ENCODE assay signal across 18 cellular contexts in genomic region chrX:41300758-41301437, GRCh38. TPM values are rescaled to one million over a fixed set of nuclear protein-coding genes. Genes with fewer than 3 reads are reported as not detected.
DNase-seq lines count a peak whose midpoint lies in the region; ATAC-seq and TF ChIP-seq lines count a peak whose summit lies in the region.
"Had no signal": no experiment of that assay in that cellular context is flagged by ENCODE, and none has a peak within 500 bp of the region (broad histone marks: within the 10 kb centered on the region; RNA-seq: fewer than 3 reads in every experiment).

No MANE protein-coding gene starts in this region.

- H3K27ac ChIP-seq in SK-N-SH (ENCODE audit: low read depth in 2 of 2, low read length in 1 of 2) (peak overlapping the region in 1 of 2 experiments; percentile 36; a peak in 2 of 4 replicates), SJSA1 (peak overlapping the region; percentile 91)
- H3K27ac ChIP-seq: foreskin keratinocyte had no signal

- no peaks in the 10 kb centered on the region for H4K20me1 ChIP-seq in SK-N-SH (ENCODE audit: insufficient read depth)

- H3K9me2 ChIP-seq in SK-N-SH: no peaks in the 10 kb centered on the region

- peaks cover 5% of the 10 kb centered on the region for H3F3A ChIP-seq in SK-N-SH (replicated peaks; ENCODE audit: insufficient read depth)

- TF ChIP-seq RAD21 in SK-N-SH (IDR thresholded peaks at IDR 0.05; ENCODE audit: low read length): no peak

- no peak overlapping the region for H3K9ac ChIP-seq in SK-N-SH
- H3K9ac ChIP-seq in skeletal muscle satellite cell (ENCODE audit: low read depth, low read length): peak overlapping the region; percentile 14

- no peak for DNase-seq in SK-N-SH
- peak; percentile 43 to 55 for DNase-seq in SJSA1 (ENCODE audit: low read depth in 1 of 2, low spot score in 2 of 2)
- DNase-seq in fibroblast of gingiva (ENCODE audit: low read depth): peak; percentile 75
- no peak for DNase-seq in NCI-H526 treated with DMSO at 0.1 percent for 48 hours (lab: John Stamatoyannopoulos, UW)
- no peak for DNase-seq in glomerular visceral epithelial cell (ENCODE audit: extremely low spot score)
- DNase-seq in left lobe of liver (ENCODE audit: low spot score): no peak
- DNase-seq: 8988T; activated CD8-positive, alpha-beta memory T cell treated with anti-CD3 and anti-CD28 coated beads, Interleukin-2, amount 50 U/mL, for 48 hours; activated naive CD8-positive, alpha-beta T cell treated with anti-CD3 and anti-CD28 coated beads, Interleukin-2, amount 10 ng/mL, durations not matched to agents 7 days and 5 days; DMS 273 treated with DMSO at 0.1 percent for 48 hours; NCI-H1092 treated with DMSO at 0.1 percent for 48 hours; NCI-H446 treated with DMSO at 0.1 percent for 48 hours; T-cell had no signal

- H3K4me3 ChIP-seq in SK-N-SH (ENCODE audit: low read depth in 2 of 2, low read length in 1 of 2) (no peak overlapping the region), SJSA1 (no peak overlapping the region), skeletal muscle satellite cell (ENCODE audit: low read length) (no peak overlapping the region)
- H3K4me3 ChIP-seq: coronary artery had no signal

- H3K4me2 ChIP-seq in SK-N-SH (peak overlapping the region; percentile 29; the same call in 1 of the 2 replicates), skeletal muscle satellite cell (ENCODE audit: low read length) (peak overlapping the region; percentile 28)

- H3K27me3 ChIP-seq in SK-N-SH (ENCODE audit: insufficient read depth) (no peaks in the 10 kb centered on the region), SJSA1 (replicated peaks) (no peaks in the 10 kb centered on the region), skeletal muscle satellite cell (ENCODE audit: control insufficient read depth, insufficient read depth, low read length) (no peaks in the 10 kb centered on the region)
- H3K27me3 ChIP-seq: foreskin keratinocyte had no signal

- H3K36me3 ChIP-seq in SK-N-SH (replicated peaks in 1 of 2; ENCODE audit: control insufficient read depth in 1 of 2, insufficient read depth in 2 of 2, low read length in 1 of 2) (no peaks in the 10 kb centered on the region), SJSA1 (no peaks in the 10 kb centered on the region), skeletal muscle satellite cell (ENCODE audit: insufficient read depth, low read length) (no peaks in the 10 kb centered on the region)

- H3K9me3 ChIP-seq in SK-N-SH (no peaks in the 10 kb centered on the region), SJSA1 (replicated peaks) (no peaks in the 10 kb centered on the region), skeletal muscle satellite cell (replicated peaks; ENCODE audit: low read length) (no peaks in the 10 kb centered on the region)

- H3K79me2 ChIP-seq in SK-N-SH (ENCODE audit: insufficient read depth): no peaks in the 10 kb centered on the region

- 83% methylated on average over 5 of the region's 5 CpGs for WGBS in SK-N-SH (ENCODE audit: low lambda C conversion rate)

- ATAC-seq in SK-N-SH treated with all-trans-retinoic acid at 6 μM for 48 hours (no peak), left lobe of liver (no peak)
- ATAC-seq: activated CD4-positive, CD25-positive, alpha-beta regulatory T cell treated with anti-CD3 and anti-CD28 coated beads, Interleukin-2, amount 50 U/mL, for 24 hours; foreskin keratinocyte; T-cell had no signal

- no peak for TF ChIP-seq EP300 in SK-N-SH (IDR thresholded peaks at IDR 0.05; ENCODE audit: borderline replicate concordance in 1 of 2, low read depth in 1 of 2, low read length in 1 of 2)

- peak overlapping the region; percentile 24; the same call in 1 of the 2 replicates for H2AFZ ChIP-seq in SK-N-SH (ENCODE audit: low read depth)

- H3K4me1 ChIP-seq in SK-N-SH (ENCODE audit: control insufficient read depth in 1 of 2, insufficient read depth in 2 of 2, low read depth in 1 of 2, low read length in 1 of 2) (peaks cover 0 to 9% of the 10 kb centered on the region in 2 experiments; a peak in 1 of 4 replicates), SJSA1 (replicated peaks) (peaks cover 31% of the 10 kb centered on the region), skeletal muscle satellite cell (ENCODE audit: control insufficient read depth, insufficient read depth, low read length) (peaks cover 23% of the 10 kb centered on the region)

- TF ChIP-seq CTCF in SK-N-SH (IDR thresholded peaks at IDR 0.05): no peak

- CTCF ChIA-PET in SK-N-SH (lab: Yijun Ruan, JAX): no interaction called here

- POLR2A ChIA-PET in SK-N-SH (lab: Yijun Ruan, JAX): no interaction called here

TF ChIP-seq in SK-N-SH, 30 proteins besides CTCF, POLR2A, EP300 and RAD21 (continues in another document):
- TF ChIP-seq RCOR1 (IDR thresholded peaks at IDR 0.05; ENCODE audit: low read length) (no peak), SIN3A (IDR thresholded peaks at IDR 0.05; ENCODE audit: borderline replicate concordance, low read depth, low read length) (no peak), FOSL2 (IDR thresholded peaks at IDR 0.05; ENCODE audit: borderline replicate concordance, low read depth) (no peak), JUND (IDR thresholded peaks at IDR 0.05) (no peak), TAF1 (IDR thresholded peaks at IDR 0.05; ENCODE audit: borderline replicate concordance, low read depth, low read length) (no peak), TEAD4 (IDR thresholded peaks at IDR 0.05; ENCODE audit: borderline replicate concordance, insufficient read depth) (no peak), CHD2 (IDR thresholded peaks at IDR 0.05; ENCODE audit: low read length, partially characterized antibody) (no peak), RFX5 (IDR thresholded peaks at IDR 0.05; ENCODE audit: low read length) (no peak), YY1 (IDR thresholded peaks at IDR 0.05; ENCODE audit: low read depth) (no peak), IRF3 (IDR thresholded peaks at IDR 0.05; ENCODE audit: low read depth, low read length) (no peak), POLR2AphosphoS5 (IDR thresholded peaks at IDR 0.05; ENCODE audit: low read depth, low read length) (no peak), GABPA (IDR thresholded peaks at IDR 0.05; ENCODE audit: low read depth) (no peak), EZH2phosphoT487 (IDR thresholded peaks at IDR 0.05; ENCODE audit: borderline replicate concordance, low read depth) (no peak), ELF1 (IDR thresholded peaks at IDR 0.05) (no peak)

TF ChIP-seq in SK-N-SH treated with all-trans-retinoic acid at 6 μM for 48 hours, 23 proteins besides CTCF, POLR2A, EP300 and RAD21 (continues in another document):
- TF ChIP-seq TCF4 (CRISPR knock-in tag; IDR thresholded peaks at IDR 0.05; ENCODE audit: borderline replicate concordance): no peak
- TF ChIP-seq GLIS3 (CRISPR knock-in tag; IDR thresholded peaks at IDR 0.05): no peak
- no peak for TF ChIP-seq PPARA (CRISPR knock-in tag; IDR thresholded peaks at IDR 0.05; ENCODE audit: borderline replicate concordance)
- TF ChIP-seq ESRRG (CRISPR knock-in tag; IDR thresholded peaks at IDR 0.05): no peak
- no peak for TF ChIP-seq ZFP3 (CRISPR knock-in tag; IDR thresholded peaks at IDR 0.05)
- TF ChIP-seq ARNTL (CRISPR knock-in tag; IDR thresholded peaks at IDR 0.05; ENCODE audit: borderline replicate concordance, low read depth): no peak
- no peak for TF ChIP-seq ZNF8 (CRISPR knock-in tag; IDR thresholded peaks at IDR 0.05)
- no peak for TF ChIP-seq CSRNP3 (CRISPR knock-in tag; IDR thresholded peaks at IDR 0.05)
- TF ChIP-seq TSHZ2 (CRISPR knock-in tag; IDR thresholded peaks at IDR 0.05): no peak

RNA-seq across cellular contexts. Expression of gene DDX3X, which starts 33.1 kb away (rescaled TPM):
- 30.9 and 46.4 TPM in 2 replicates for polyA plus RNA-seq in SK-N-SH (2012; rRNA removed)
- polyA plus RNA-seq in SK-N-SH (2012; cell fraction: cytosol; rRNA removed): 63.8 and 64.9 TPM in 2 replicates
- polyA plus RNA-seq in SK-N-SH (2012; cell fraction: nucleus; rRNA removed): 39.2 and 79.4 TPM in 2 replicates
- total RNA-seq in SJSA1 (2014; rRNA removed; shearing (Covaris generic)): 134 and 228 TPM in 2 replicates
- 92.8 and 138 TPM in 2 replicates for total RNA-seq in skeletal muscle satellite cell (2012; rRNA removed)
- total RNA-seq in left lobe of liver: 92.3 TPM

Comparison
In these comparisons a context has a peak if more than half of its experiments do, and no peak if none do; other contexts are left out.
1. DNase-seq: peak in SJSA1 (2 of 2) and fibroblast of gingiva (single experiment); none in SK-N-SH (single experiment), NCI-H526 treated with DMSO at 0.1 percent for 48 hours (single experiment), glomerular visceral epithelial cell (single experiment) and left lobe of liver (single experiment).